21 cellular contexts compared by ENCODE assay signal in genomic region chr22:46967445-46968358, GRCh38.
DNase-seq lines count a peak whose midpoint lies in the region; ATAC-seq and TF ChIP-seq lines count a peak whose summit lies in the region.
"Had no signal": no experiment of that assay in that cellular context is flagged by ENCODE, and none has a peak within 500 bp of the region (broad histone marks: within the 10 kb centered on the region; RNA-seq: fewer than 3 reads in every experiment).

No MANE protein-coding gene starts in this region.

- H3K4me1 ChIP-seq in stomach (peaks cover 0 to 8% (median 2%) of the 10 kb centered on the region in 4 donors), aorta (ENCODE audit: control insufficient read depth in 1 of 2, insufficient read depth in 2 of 2, low read length in 2 of 2) (no peaks in the 10 kb centered on the region), PC-3 (ENCODE audit: insufficient read depth, low read length) (no peaks in the 10 kb centered on the region)
- H3K4me1 ChIP-seq: A549 had no signal

- peaks cover 80% of the 10 kb centered on the region for H3K4me1 Mint-ChIP-seq in nephron progenitor cell

- peak; percentile 65 for DNase-seq in Right ventricle myocardium inferior (ENCODE audit: missing footprints)
- no peak for DNase-seq in left cardiac atrium
- peak; percentile 18 for DNase-seq in brain pericyte (ENCODE audit: low read depth, low spot score)
- no peak for DNase-seq in nephron progenitor cell
- DNase-seq in stomach, result peak; percentile 1
- DNase-seq in aorta, result no peak
- DNase-seq in LoVo (ENCODE audit: low spot score), result no peak
- no peak for DNase-seq in PC-3
- DNase-seq: C1 segment of cervical spinal cord, DMS53, EL, HFFc6, NCI-H1105 treated with DMSO at 0.1 percent for 48 hours, NCI-H1694, NCI-H2081 treated with DMSO at 0.1 percent for 48 hours, NCI-H524 treated with DMSO at 0.1 percent for 48 hours had no signal

- no peaks in the 10 kb centered on the region for H4K20me1 ChIP-seq in PC-3 (ENCODE audit: low read length)

- H3K27me3 Mint-ChIP-seq in nephron progenitor cell (ENCODE audit: low read depth, poor library complexity), result peaks cover 4% of the 10 kb centered on the region
- H3K27me3 Mint-ChIP-seq: CD8-positive, alpha-beta memory T cell had no signal

- H3K36me3 Mint-ChIP-seq in nephron progenitor cell (ENCODE audit: low read depth), result no peaks in the 10 kb centered on the region

- no TSS peak for BruUV-seq in PC-3 (replicated peaks; lab: Mats Ljungman, UMichigan)

- H3K9me3 Mint-ChIP-seq in nephron progenitor cell, result no peaks in the 10 kb centered on the region
- H3K9me3 Mint-ChIP-seq: CD8-positive, alpha-beta memory T cell; HFFc6 had no signal

- H3K36me3 ChIP-seq in stomach (peaks cover 0 to 6% (median 0%) of the 10 kb centered on the region in 4 donors), aorta (ENCODE audit: control insufficient read depth in 1 of 2, insufficient read depth in 2 of 2, low read length in 1 of 2) (no peaks in the 10 kb centered on the region), PC-3 (ENCODE audit: low read depth, low read length) (no peaks in the 10 kb centered on the region)

- CTCF ChIA-PET in PC-3 (lab: Charles Lee), result no interaction called here

- ATAC-seq in Right ventricle myocardium inferior, result no peak
- ATAC-seq in left cardiac atrium, result no peak
- ATAC-seq in aorta (ENCODE audit: low FRiP score), result no peak
- ATAC-seq in PC-3, result no peak
- ATAC-seq: A549, GM12878, K562, Panc1 had no signal

- H3F3A ChIP-seq in PC-3 (ENCODE audit: low read length, unreplicated experiment), result no peaks in the 10 kb centered on the region

- no peak for TF ChIP-seq POLR2A in stomach (IDR thresholded peaks at IDR 0.05)

- H3K27me3 ChIP-seq in stomach (no peaks in the 10 kb centered on the region), aorta (ENCODE audit: control insufficient read depth in 1 of 2, insufficient read depth in 2 of 2, low read length in 1 of 2) (no peaks in the 10 kb centered on the region), PC-3 (ENCODE audit: low read length) (no peaks in the 10 kb centered on the region)

- no peak overlapping the region for H3K4me2 ChIP-seq in PC-3 (ENCODE audit: low read length)
- H3K4me2 ChIP-seq: A549 had no signal

- no peak for TF ChIP-seq EP300 in stomach (IDR thresholded peaks at IDR 0.05)

- no peak overlapping the region for H2AFZ ChIP-seq in PC-3 (ENCODE audit: low read length)

- intact Hi-C loops in Right ventricle myocardium inferior (cut with DNase I), result no loop called here
- intact Hi-C loops in left cardiac atrium (cut with DNase I), result no loop called here
- intact Hi-C loops in stomach (cut with DNase I; ENCODE audit: low total_unique reads), result no loop called here
- intact Hi-C loops in aorta (cut with DNase I), result no loop called here
- intact Hi-C loops in PC-3 (cut with micrococcal nuclease), result no loop called here

- H3K27ac ChIP-seq in stomach (no peak overlapping the region), aorta (ENCODE audit: low read depth in 1 of 2, low read length in 2 of 2) (no peak overlapping the region), PC-3 (ENCODE audit: low read length) (no peak overlapping the region)
- H3K27ac ChIP-seq: A549 had no signal

- H3K4me3 ChIP-seq in stomach (no peak overlapping the region), aorta (ENCODE audit: low read length in 2 of 2) (no peak overlapping the region), PC-3 (ENCODE audit: low read length) (no peak overlapping the region)
- H3K4me3 ChIP-seq: A549, GM12878, K562 had no signal

- POLR2A ChIA-PET in PC-3 (lab: Charles Lee; ENCODE audit: unreplicated experiment), result no interaction called here

- H3K9me2 ChIP-seq in PC-3 (replicated peaks; ENCODE audit: low read length), result no peaks in the 10 kb centered on the region

- no peak overlapping the region for H3K9ac ChIP-seq in PC-3 (ENCODE audit: low read length)

- WGBS in stomach, 5 donors, result 93 to 94% (median 93%) methylated on average over 19 to 20 of the region's 20 CpGs
- WGBS in aorta, 2 donors, result 90 to 93% methylated on average over 20 of the region's 20 CpGs

- H3K27ac Mint-ChIP-seq in nephron progenitor cell, result peak overlapping the region; percentile 82
- H3K27ac Mint-ChIP-seq: HFFc6 had no signal

- no peaks in the 10 kb centered on the region for H3K79me2 ChIP-seq in PC-3 (ENCODE audit: low read length)

- TF ChIP-seq CTCF in nephron progenitor cell (IDR thresholded peaks at IDR 0.05), result no peak
- TF ChIP-seq CTCF in stomach (IDR thresholded peaks at IDR 0.05), result no peak
- TF ChIP-seq CTCF in PC-3 (conservative IDR thresholded peaks at IDR 0.05; ENCODE audit: low read depth, low read length), result no peak

- H3K9me3 ChIP-seq in stomach (no peaks in the 10 kb centered on the region), aorta (ENCODE audit: control insufficient read depth, low read length) (no peaks in the 10 kb centered on the region), PC-3 (ENCODE audit: low read length) (no peaks in the 10 kb centered on the region)
- H3K9me3 ChIP-seq: A549 had no signal

- H3K4me3 Mint-ChIP-seq in nephron progenitor cell, result no peak overlapping the region
- H3K4me3 Mint-ChIP-seq: CD8-positive, alpha-beta memory T cell; HFFc6 had no signal

Comparison
In these comparisons a context has a peak if more than half of its experiments do, and no peak if none do; other contexts are left out.
1. DNase-seq: peak in Right ventricle myocardium inferior (single experiment), brain pericyte (single experiment) and stomach (single experiment); none in left cardiac atrium (single experiment), nephron progenitor cell (single experiment), aorta (0 of 2), LoVo (single experiment) and PC-3 (single experiment).